ENCODE assay signal across 10 cellular contexts in genomic region chr3:126342991-126343661, GRCh38. TPM values are rescaled to one million over a fixed set of nuclear protein-coding genes. Genes with fewer than 3 reads are reported as not detected.
A peak's percentile ranks its signal among the peaks of the same experiment; 100 is the strongest.
DNase-seq lines count a peak whose midpoint lies in the region; ATAC-seq and TF ChIP-seq lines count a peak whose summit lies in the region.
"Had no signal": no experiment of that assay in that cellular context is flagged by ENCODE, and none has a peak within 500 bp of the region (broad histone marks: within the 10 kb centered on the region; RNA-seq: fewer than 3 reads in every experiment).

No MANE protein-coding gene starts in this region.

- ATAC-seq in GM23338 (peak; percentile 68), HG02798 (IDR thresholded peaks at IDR 0.05; ENCODE audit: poor library complexity, unreplicated experiment) (no peak)
- ATAC-seq: activated naive CD8-positive, alpha-beta T cell treated with anti-CD3 and anti-CD28 coated beads, Interleukin-2, amount 50 U/mL, for 24 hours had no signal

- H3K9me2 ChIP-seq in GM23338 (ENCODE audit: insufficient read depth) = no peaks in the 10 kb centered on the region

- no peak overlapping the region for H3K4me2 ChIP-seq in GM23338

- POLR2A ChIA-PET in activated CD4-positive, alpha-beta T cell treated with anti-CD3 and anti-CD28 coated beads, Interleukin-2, amount 10 ng/mL, durations not matched to agents 7 days and 5 days (lab: Charles Lee) = no interaction called here

- no peaks in the 10 kb centered on the region for H3K4me1 ChIP-seq in GM23338 (ENCODE audit: insufficient read depth)
- H3K4me1 ChIP-seq in cardiac muscle cell (ENCODE audit: low read depth) = no peaks in the 10 kb centered on the region
- peaks cover 0 to 8% (median 8%) of the 10 kb centered on the region in 4 donors for H3K4me1 ChIP-seq in sigmoid colon

- no peaks in the 10 kb centered on the region for H3K9me3 Mint-ChIP-seq in GM23338
- no peaks in the 10 kb centered on the region for H3K9me3 Mint-ChIP-seq in activated CD4-positive, alpha-beta T cell treated with anti-CD3 and anti-CD28 coated beads, Interleukin-2, amount 10 ng/mL, durations not matched to agents 7 days and 5 days
- H3K9me3 Mint-ChIP-seq: activated naive CD8-positive, alpha-beta T cell treated with anti-CD3 and anti-CD28 coated beads, Interleukin-2, amount 50 U/mL, for 24 hours had no signal

- no peaks in the 10 kb centered on the region for H3F3A ChIP-seq in GM23338 (replicated peaks; ENCODE audit: low read depth)

- no peaks in the 10 kb centered on the region for H3K79me2 ChIP-seq in GM23338 (replicated peaks; ENCODE audit: insufficient read depth)

- H4K20me1 ChIP-seq in GM23338 (replicated peaks; ENCODE audit: insufficient read depth) = no peaks in the 10 kb centered on the region

- H3K27ac Mint-ChIP-seq in GM23338 = no peak overlapping the region
- H3K27ac Mint-ChIP-seq in activated CD4-positive, alpha-beta T cell treated with anti-CD3 and anti-CD28 coated beads, Interleukin-2, amount 10 ng/mL, durations not matched to agents 7 days and 5 days = no peak overlapping the region
- H3K27ac Mint-ChIP-seq: activated naive CD8-positive, alpha-beta T cell treated with anti-CD3 and anti-CD28 coated beads, Interleukin-2, amount 50 U/mL, for 24 hours had no signal

- intact Hi-C loops in sigmoid colon (cut with DNase I) = no loop called here

- peak in 1 of 2 experiments; percentile 46; a peak in 2 of 4 replicates for TF ChIP-seq CTCF in GM23338 (conservative IDR thresholded peaks at IDR 0.05; ENCODE audit: low read depth in 2 of 2)
- TF ChIP-seq CTCF in cardiac muscle cell (IDR thresholded peaks at IDR 0.05; ENCODE audit: low read depth, low read length) = no peak
- no peak for TF ChIP-seq CTCF in sigmoid colon (IDR thresholded peaks at IDR 0.05)

- H3K27me3 Mint-ChIP-seq in GM23338 (ENCODE audit: insufficient read depth, low read depth, poor library complexity) = peaks cover 22% of the 10 kb centered on the region
- H3K27me3 Mint-ChIP-seq in activated CD4-positive, alpha-beta T cell treated with anti-CD3 and anti-CD28 coated beads, Interleukin-2, amount 10 ng/mL, durations not matched to agents 7 days and 5 days = no peaks in the 10 kb centered on the region

- H3K4me3 Mint-ChIP-seq in GM23338 = no peak overlapping the region
- no peak overlapping the region for H3K4me3 Mint-ChIP-seq in activated CD4-positive, alpha-beta T cell treated with anti-CD3 and anti-CD28 coated beads, Interleukin-2, amount 10 ng/mL, durations not matched to agents 7 days and 5 days
- H3K4me3 Mint-ChIP-seq: activated naive CD8-positive, alpha-beta T cell treated with anti-CD3 and anti-CD28 coated beads, Interleukin-2, amount 50 U/mL, for 24 hours had no signal

- no peak overlapping the region for H2AFZ ChIP-seq in GM23338

- no peak for TF ChIP-seq EP300 in sigmoid colon (IDR thresholded peaks at IDR 0.05)

- H3K9me3 ChIP-seq in cardiac muscle cell (ENCODE audit: low read depth) (no peaks in the 10 kb centered on the region), sigmoid colon (no peaks in the 10 kb centered on the region)

- no peak for TF ChIP-seq POLR2A in sigmoid colon (IDR thresholded peaks at IDR 0.05)

- peak; percentile 61 for DNase-seq in GM23338 (ENCODE audit: low spot score)
- peak; percentile 62 for DNase-seq in RPMI8226
- DNase-seq in cardiac muscle cell (ENCODE audit: low read depth in 1 of 2, low spot score in 1 of 2) = peak; percentile 20 to 45
- DNase-seq in sigmoid colon = peak; percentile 66
- no peak for DNase-seq in activated CD4-positive, alpha-beta T cell treated with anti-CD3 and anti-CD28 coated beads, Interleukin-2, amount 10 ng/mL, durations not matched to agents 7 days and 5 days
- no peak for DNase-seq in NCI-H1105 (lab: John Stamatoyannopoulos, UW)
- no peak for DNase-seq in stimulated activated CD4-positive, alpha-beta T cell treated with anti-CD3 and anti-CD28 coated beads, Interleukin-15, amount 100 ng/mL, for 24 hours
- DNase-seq: activated naive CD8-positive, alpha-beta T cell treated with anti-CD3 and anti-CD28 coated beads, Interleukin-2, amount 50 U/mL, for 24 hours; stimulated activated CD4-positive, alpha-beta T cell treated with anti-CD3 and anti-CD28 coated beads, Interleukin-4, amount 100 ng/mL, for 4 hours had no signal

- H3K36me3 ChIP-seq in GM23338 (ENCODE audit: insufficient read depth) (no peaks in the 10 kb centered on the region), cardiac muscle cell (no peaks in the 10 kb centered on the region), sigmoid colon (peaks cover 0 to 37% (median 2%) of the 10 kb centered on the region in 4 donors)

- H3K27me3 ChIP-seq in GM23338 (ENCODE audit: insufficient read depth) = no peaks in the 10 kb centered on the region
- no peaks in the 10 kb centered on the region for H3K27me3 ChIP-seq in cardiac muscle cell
- H3K27me3 ChIP-seq in sigmoid colon = no peaks in the 10 kb centered on the region

- peaks cover 4% of the 10 kb centered on the region for H3K4me1 Mint-ChIP-seq in GM23338
- H3K4me1 Mint-ChIP-seq in activated CD4-positive, alpha-beta T cell treated with anti-CD3 and anti-CD28 coated beads, Interleukin-2, amount 10 ng/mL, durations not matched to agents 7 days and 5 days = no peaks in the 10 kb centered on the region
- H3K4me1 Mint-ChIP-seq: activated naive CD8-positive, alpha-beta T cell treated with anti-CD3 and anti-CD28 coated beads, Interleukin-2, amount 50 U/mL, for 24 hours had no signal

- H3K27ac ChIP-seq in GM23338 (ENCODE audit: low read depth) = no peak overlapping the region
- H3K27ac ChIP-seq in cardiac muscle cell = no peak overlapping the region
- no peak overlapping the region for H3K27ac ChIP-seq in sigmoid colon

- H3K4me3 ChIP-seq in GM23338 = no peak overlapping the region
- no peak overlapping the region for H3K4me3 ChIP-seq in cardiac muscle cell
- H3K4me3 ChIP-seq in sigmoid colon = no peak overlapping the region

- CTCF ChIA-PET in activated CD4-positive, alpha-beta T cell treated with anti-CD3 and anti-CD28 coated beads, Interleukin-2, amount 10 ng/mL, durations not matched to agents 7 days and 5 days (lab: Charles Lee) = no interaction called here

- WGBS in sigmoid colon, 2 donors = 79 to 84% methylated on average over 19 of the region's 20 CpGs

- H3K36me3 Mint-ChIP-seq in GM23338 (ENCODE audit: low read depth) = peaks cover 10% of the 10 kb centered on the region; the same call in 2 of the 3 replicates
- no peaks in the 10 kb centered on the region for H3K36me3 Mint-ChIP-seq in activated CD4-positive, alpha-beta T cell treated with anti-CD3 and anti-CD28 coated beads, Interleukin-2, amount 10 ng/mL, durations not matched to agents 7 days and 5 days (ENCODE audit: low read depth)

TF ChIP-seq in GM23338, 12 proteins besides CTCF, POLR2A, EP300 and RAD21 (continues in another document):
- no peak for TF ChIP-seq NANOG (IDR thresholded peaks at IDR 0.05; ENCODE audit: borderline replicate concordance)
- no peak for TF ChIP-seq CREB1 (CRISPR knock-in tag; IDR thresholded peaks at IDR 0.05; ENCODE audit: low read depth)
- TF ChIP-seq STAT1 (IDR thresholded peaks at IDR 0.05; ENCODE audit: unreplicated experiment) = no peak
- no peak for TF ChIP-seq POLR2AphosphoS5 (IDR thresholded peaks at IDR 0.05; ENCODE audit: low read depth)
- TF ChIP-seq, protein P1, sequence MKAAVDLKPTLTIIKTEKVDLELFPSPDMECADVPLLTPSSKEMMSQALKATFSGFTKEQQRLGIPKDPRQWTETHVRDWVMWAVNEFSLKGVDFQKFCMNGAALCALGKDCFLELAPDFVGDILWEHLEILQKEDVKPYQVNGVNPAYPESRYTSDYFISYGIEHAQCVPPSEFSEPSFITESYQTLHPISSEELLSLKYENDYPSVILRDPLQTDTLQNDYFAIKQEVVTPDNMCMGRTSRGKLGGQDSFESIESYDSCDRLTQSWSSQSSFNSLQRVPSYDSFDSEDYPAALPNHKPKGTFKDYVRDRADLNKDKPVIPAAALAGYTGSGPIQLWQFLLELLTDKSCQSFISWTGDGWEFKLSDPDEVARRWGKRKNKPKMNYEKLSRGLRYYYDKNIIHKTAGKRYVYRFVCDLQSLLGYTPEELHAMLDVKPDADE (IDR thresholded peaks at IDR 0.05) = no peak
- no peak for TF ChIP-seq ZNF331 (CRISPR knock-in tag; IDR thresholded peaks at IDR 0.05; ENCODE audit: low read depth)

RNA-seq across cellular contexts. Expression of gene KLF15, which starts 14.1 kb away (rescaled TPM):
- total RNA-seq in GM23338 (2014; rRNA removed; shearing (Covaris generic)) = 14.0 and 19.8 TPM in 2 replicates
- polyA plus RNA-seq in GM23338 (2016; fragmentation: Nextera tagmentation; extraction: Ambion mirVana) = 3.3 and 3.5 TPM in 2 replicates
- total RNA-seq in cardiac muscle cell = 9.5 and 16.5 TPM in 2 replicates
- polyA plus RNA-seq in cardiac muscle cell = 0.75 and 6.3 TPM in 2 replicates
- total RNA-seq in sigmoid colon = 10 to 100 TPM; 21.9 to 50.2 (median 35.2) TPM
- 1 to 10 TPM in 2 of 3 donors, under 1 TPM in 1; 0.69 to 5.4 (median 4.2) TPM for polyA plus RNA-seq in sigmoid colon
- not detected for total RNA-seq in activated CD4-positive, alpha-beta T cell treated with anti-CD3 and anti-CD28 coated beads, Interleukin-2, amount 10 ng/mL, durations not matched to agents 7 days and 5 days

RNA-seq across cellular contexts. Expression of gene CFAP100, which starts 51.6 kb away (rescaled TPM):
- total RNA-seq in GM23338 (2014; rRNA removed; shearing (Covaris generic)) = 0.07 TPM in 1 of 2 replicates, not detected in the other
- polyA plus RNA-seq in GM23338 (2016; fragmentation: Nextera tagmentation; extraction: Ambion mirVana) (not detected in 2 replicates), cardiac muscle cell (0.09 TPM in 1 of 2 replicates, not detected in the other), sigmoid colon (not detected)
- total RNA-seq in cardiac muscle cell (not detected in 2 replicates), sigmoid colon (not detected)
- not detected for total RNA-seq in activated CD4-positive, alpha-beta T cell treated with anti-CD3 and anti-CD28 coated beads, Interleukin-2, amount 10 ng/mL, durations not matched to agents 7 days and 5 days

Comparison
In these comparisons a context has a peak if more than half of its experiments do, and no peak if none do; other contexts are left out.
1. DNase-seq: peak in GM23338 (single experiment), RPMI8226 (single experiment), cardiac muscle cell (2 of 2) and sigmoid colon (single experiment); none in activated CD4-positive, alpha-beta T cell treated with anti-CD3 and anti-CD28 coated beads, Interleukin-2, amount 10 ng/mL, durations not matched to agents 7 days and 5 days (single experiment), NCI-H1105 (single experiment) and stimulated activated CD4-positive, alpha-beta T cell treated with anti-CD3 and anti-CD28 coated beads, Interleukin-15, amount 100 ng/mL, for 24 hours (single experiment).
2. RNA of gene KLF15, which starts 14.1 kb away (total RNA-seq): 21.9 to 50.2 TPM in sigmoid colon, 14.0 to 19.8 TPM in GM23338 and 9.5 to 16.5 TPM in cardiac muscle cell; not detected in activated CD4-positive, alpha-beta T cell treated with anti-CD3 and anti-CD28 coated beads, Interleukin-2, amount 10 ng/mL, durations not matched to agents 7 days and 5 days; every median in the first group is over 10 times any median in the second.